In genomic region chr21:42228709-42229220, GRCh38 we compare ENCODE assay signal across 8 cellular contexts. TPM values are rescaled to one million over a fixed set of nuclear protein-coding genes. Genes with fewer than 3 reads are reported as not detected.
DNase-seq lines count a peak whose midpoint lies in the region; ATAC-seq and TF ChIP-seq lines count a peak whose summit lies in the region.

No MANE protein-coding gene starts in this region.

- intact Hi-C loops in MCF 10A (cut with micrococcal nuclease), result loop anchor here (1.0 to 2.0 kb wide), 3 partner anchors 8 to 58 kb away; no protein-coding TSS in a partner anchor
- intact Hi-C loops in breast epithelium (cut with DNase I; ENCODE audit: low total_unique reads), result no loop called here

- H3K27me3 Mint-ChIP-seq in MCF 10A (ENCODE audit: insufficient read depth, unreplicated experiment) (no peaks in the 10 kb centered on the region), memory B cell (no peaks in the 10 kb centered on the region)

- peaks cover 38% of the 10 kb centered on the region for H3K4me1 Mint-ChIP-seq in MCF 10A (ENCODE audit: insufficient read depth, unreplicated experiment)
- peaks cover 39% of the 10 kb centered on the region for H3K4me1 Mint-ChIP-seq in memory B cell

- H3K4me1 ChIP-seq in breast epithelium (peaks cover 11 to 13% of the 10 kb centered on the region in 2 donors), adipocyte (ENCODE audit: control insufficient read depth, insufficient read depth, low read length) (peaks cover 33% of the 10 kb centered on the region), upper lobe of left lung (peaks cover 49 to 63% (median 58%) of the 10 kb centered on the region in 4 donors)

- ATAC-seq in memory B cell (ENCODE audit: low read depth), result no peak
- ATAC-seq in upper lobe of left lung (ENCODE audit: low FRiP score in 2 of 2), result no peak

- POLR2A ChIA-PET in MCF 10A (lab: Yijun Ruan, JAX), result interaction anchor here (1.1 to 4.2 kb wide), 6 partner anchors 8 to 286 kb away, joined by 3 to 40 read pairs (median 10); partner anchors contain the start of gene ABCG1

- no peak for TF ChIP-seq EP300 in upper lobe of left lung (IDR thresholded peaks at IDR 0.05)

- H3K36me3 Mint-ChIP-seq in MCF 10A (ENCODE audit: insufficient read depth, unreplicated experiment) (peaks cover 17% of the 10 kb centered on the region), memory B cell (peaks cover 24% of the 10 kb centered on the region)

- no peak overlapping the region for H3K4me3 Mint-ChIP-seq in MCF 10A (ENCODE audit: unreplicated experiment)
- H3K4me3 Mint-ChIP-seq in memory B cell, result no peak overlapping the region

- DNase-seq in MCF 10A (ENCODE audit: unreplicated experiment) (no peak), breast epithelium (ENCODE audit: low spot score in 2 of 2) (no peak), adipocyte (ENCODE audit: low read depth) (no peak), memory B cell (ENCODE audit: low spot score in 2 of 2) (no peak), upper lobe of left lung (no peak), NCI-H1930 (lab: John Stamatoyannopoulos, UW) (no peak), COR-L47 (lab: John Stamatoyannopoulos, UW) (no peak), cerebellar cortex (ENCODE audit: low spot score) (no peak)

- TF ChIP-seq POLR2A in breast epithelium (IDR thresholded peaks at IDR 0.05) (no peak), upper lobe of left lung (IDR thresholded peaks at IDR 0.05) (no peak)

- H3K9me3 Mint-ChIP-seq in MCF 10A (ENCODE audit: unreplicated experiment) (no peaks in the 10 kb centered on the region), memory B cell (no peaks in the 10 kb centered on the region)

- WGBS in upper lobe of left lung, 2 donors, result 91 to 92% methylated on average over 7 to 11 of the region's 11 CpGs

- H3K9ac ChIP-seq in adipocyte (ENCODE audit: low read length), result no peak overlapping the region

- H3K27ac ChIP-seq in breast epithelium (peak overlapping the region in 1 of 2 donors; percentile 40), upper lobe of left lung (peak overlapping the region; percentile 18 to 80 (median 72))

- H3K4me3 ChIP-seq in breast epithelium (no peak overlapping the region), adipocyte (ENCODE audit: low read length) (peak overlapping the region; percentile 10), upper lobe of left lung (no peak overlapping the region)

- H3K36me3 ChIP-seq in breast epithelium (no peaks in the 10 kb centered on the region), adipocyte (ENCODE audit: control insufficient read depth, insufficient read depth, low read length, severe bottlenecking) (no peaks in the 10 kb centered on the region), upper lobe of left lung (peaks cover 0 to 12% (median 0%) of the 10 kb centered on the region in 4 donors)

- no peak for TF ChIP-seq CTCF in MCF 10A (IDR thresholded peaks at IDR 0.05; ENCODE audit: unreplicated experiment)
- no peak for TF ChIP-seq CTCF in breast epithelium (IDR thresholded peaks at IDR 0.05)
- TF ChIP-seq CTCF in upper lobe of left lung (IDR thresholded peaks at IDR 0.05), result no peak

- peak overlapping the region; percentile 50 for H3K27ac Mint-ChIP-seq in MCF 10A (ENCODE audit: low read depth, unreplicated experiment)
- peak overlapping the region; percentile 90 for H3K27ac Mint-ChIP-seq in memory B cell

- BruUV-seq in MCF 10A (replicated peaks; lab: Mats Ljungman, UMichigan), result no TSS peak

- H3K27me3 ChIP-seq in breast epithelium (no peaks in the 10 kb centered on the region), adipocyte (replicated peaks; ENCODE audit: control insufficient read depth, insufficient read depth, low read length) (peaks cover 15% of the 10 kb centered on the region), upper lobe of left lung (no peaks in the 10 kb centered on the region)

- CTCF ChIA-PET in MCF 10A (lab: Yijun Ruan, JAX), result interaction anchor here (0.5 to 1.0 kb wide), 6 partner anchors 9 to 164 kb away, joined by 3 to 5 read pairs (median 3); no protein-coding TSS in a partner anchor

- H3K9me3 ChIP-seq in breast epithelium (no peaks in the 10 kb centered on the region), adipocyte (ENCODE audit: control insufficient read depth, low read length) (no peaks in the 10 kb centered on the region), upper lobe of left lung (no peaks in the 10 kb centered on the region)

RNA-seq across cellular contexts. Expression of gene ABCG1, which starts 9.8 kb away (rescaled TPM):
- 25.5 and 28.7 TPM in 2 replicates for total RNA-seq in MCF 10A (2022)
- total RNA-seq in breast epithelium, result 10 to 100 TPM; 10.6 to 26.2 (median 23.7) TPM
- 100 to 1,000 TPM in 2 of 6 donors, 10 to 100 TPM in 4; 56.7 to 130 (median 79.8) TPM for total RNA-seq in upper lobe of left lung
